In genomic region chr11:59560702-59561469, GRCh38 we compare ENCODE assay signal across 1 cellular context.
TF ChIP-seq lines count a peak whose summit lies in the region.

No MANE protein-coding gene starts in this region.

TF ChIP-seq in HepG2, 621 proteins besides CTCF, POLR2A, EP300 and RAD21 (continued from another document and continues in another):
- TF ChIP-seq ZNF800 (CRISPR knock-in tag; IDR thresholded peaks at IDR 0.05) (no peak; the same call in 1 of the 2 replicates), SNRNP70 (IDR thresholded peaks at IDR 0.05; ENCODE audit: low read depth, low read length) (no peak), SRSF9 (IDR thresholded peaks at IDR 0.05; ENCODE audit: borderline replicate concordance, insufficient read depth, low read depth, low read length, poor library complexity, severe bottlenecking) (no peak), NFRKB (IDR thresholded peaks at IDR 0.05) (no peak), ZNF572 (CRISPR knock-in tag; IDR thresholded peaks at IDR 0.05) (no peak), HNRNPK (IDR thresholded peaks at IDR 0.05; ENCODE audit: low read depth, low read length, poor library complexity, severe bottlenecking) (no peak), ZFP36 (IDR thresholded peaks at IDR 0.05; ENCODE audit: borderline replicate concordance, low read depth, low read length, partially characterized antibody) (no peak), ATF7-NPFF (CRISPR knock-in tag; IDR thresholded peaks at IDR 0.05; ENCODE audit: low read depth) (no peak), GMEB2 (CRISPR knock-in tag; IDR thresholded peaks at IDR 0.05; ENCODE audit: low read depth) (no peak), SPEN (CRISPR knock-in tag; IDR thresholded peaks at IDR 0.05; ENCODE audit: low read depth) (0 out of 2 replicates have a peak, but pooled peaks have one; percentile 3), MIER2 (CRISPR knock-in tag; IDR thresholded peaks at IDR 0.05) (0 out of 2 replicates have a peak, but pooled peaks have one; percentile 11), GABPA (IDR thresholded peaks at IDR 0.05; ENCODE audit: low read depth, low read length) (no peak), GABPA (CRISPR knock-in tag; IDR thresholded peaks at IDR 0.05; ENCODE audit: low read depth) (no peak), NFE2 (CRISPR knock-in tag; IDR thresholded peaks at IDR 0.05) (no peak), RARG (CRISPR knock-in tag; IDR thresholded peaks at IDR 0.05; ENCODE audit: low read depth) (no peak), KLF12 (CRISPR knock-in tag; IDR thresholded peaks at IDR 0.05; ENCODE audit: borderline replicate concordance) (peak; percentile 31; the same call in 1 of the 2 replicates), MED13 (CRISPR knock-in tag; IDR thresholded peaks at IDR 0.05) (no peak), EZH2 (conservative IDR thresholded peaks at IDR 0.05; ENCODE audit: low read depth, low read length) (no peak), HIVEP1 (CRISPR knock-in tag; IDR thresholded peaks at IDR 0.05) (no peak), NAIF1 (CRISPR knock-in tag; IDR thresholded peaks at IDR 0.05; ENCODE audit: borderline replicate concordance) (peak; percentile 51; the same call in 1 of the 2 replicates), ZNF75D (CRISPR knock-in tag; IDR thresholded peaks at IDR 0.05; ENCODE audit: borderline replicate concordance) (no peak), MBNL3 (CRISPR knock-in tag; conservative IDR thresholded peaks at IDR 0.05) (no peak), KLF16 (CRISPR knock-in tag; IDR thresholded peaks at IDR 0.05) (peak in 1 of 2 experiments; percentile 55; a peak in 1 of 4 replicates), DR1 (CRISPR knock-in tag; IDR thresholded peaks at IDR 0.05) (no peak), ZNF382 (CRISPR knock-in tag; IDR thresholded peaks at IDR 0.05; ENCODE audit: borderline replicate concordance) (no peak), ZNF30 (CRISPR knock-in tag; IDR thresholded peaks at IDR 0.05) (no peak), MBD4 (IDR thresholded peaks at IDR 0.05; ENCODE audit: borderline replicate concordance, low read length) (no peak), ZNF20 (CRISPR knock-in tag; IDR thresholded peaks at IDR 0.05) (no peak), ZNF543 (CRISPR knock-in tag; IDR thresholded peaks at IDR 0.05) (no peak), ZNF781 (CRISPR knock-in tag; IDR thresholded peaks at IDR 0.05; ENCODE audit: borderline replicate concordance, not compliant biosample characterization) (peak; percentile 11), DPF2 (CRISPR knock-in tag; IDR thresholded peaks at IDR 0.05; ENCODE audit: borderline replicate concordance, low read depth) (no peak), ZNF777 (CRISPR knock-in tag; IDR thresholded peaks at IDR 0.05) (no peak), ERF (CRISPR knock-in tag; IDR thresholded peaks at IDR 0.05) (no peak), MTA1 (CRISPR knock-in tag; IDR thresholded peaks at IDR 0.05; ENCODE audit: borderline replicate concordance) (no peak), ZNF441 (CRISPR knock-in tag; IDR thresholded peaks at IDR 0.05; ENCODE audit: borderline replicate concordance) (no peak), GZF1 (CRISPR knock-in tag; IDR thresholded peaks at IDR 0.05) (no peak), RAD51 (IDR thresholded peaks at IDR 0.05; ENCODE audit: borderline replicate concordance) (no peak), ZNF768 (CRISPR knock-in tag; IDR thresholded peaks at IDR 0.05) (no peak), ZNF614 (CRISPR knock-in tag; IDR thresholded peaks at IDR 0.05; ENCODE audit: borderline replicate concordance) (no peak), SATB2 (CRISPR knock-in tag; IDR thresholded peaks at IDR 0.05) (no peak), RBAK (CRISPR knock-in tag; IDR thresholded peaks at IDR 0.05) (no peak), YEATS4 (CRISPR knock-in tag; IDR thresholded peaks at IDR 0.05; ENCODE audit: borderline replicate concordance) (peak; percentile 5; the same call in 1 of the 2 replicates), ZSCAN29 (CRISPR knock-in tag; conservative IDR thresholded peaks at IDR 0.05) (no peak), PLRG1 (conservative IDR thresholded peaks at IDR 0.05) (no peak), SUZ12 (IDR thresholded peaks at IDR 0.05; ENCODE audit: low read depth, low read length) (no peak), ZC3H4 (CRISPR knock-in tag; IDR thresholded peaks at IDR 0.05; ENCODE audit: borderline replicate concordance) (no peak), XRCC5 (optimal IDR thresholded peaks at IDR 0.05; ENCODE audit: low read length) (no peak), ZNF263 (CRISPR knock-in tag; IDR thresholded peaks at IDR 0.05) (no peak), ZNF562 (CRISPR knock-in tag; IDR thresholded peaks at IDR 0.05; ENCODE audit: borderline replicate concordance) (no peak), RELA (CRISPR knock-in tag; IDR thresholded peaks at IDR 0.05) (no peak), CREB1 (IDR thresholded peaks at IDR 0.05) (no peak), CREB1 (CRISPR knock-in tag; IDR thresholded peaks at IDR 0.05) (no peak), ZFP36L2 (CRISPR knock-in tag; IDR thresholded peaks at IDR 0.05) (no peak), ASH2L (IDR thresholded peaks at IDR 0.05; ENCODE audit: insufficient read length, low read depth, low read length) (peak; percentile 85), HOXD1 (CRISPR knock-in tag; IDR thresholded peaks at IDR 0.05) (no peak), PAX8 (CRISPR knock-in tag; IDR thresholded peaks at IDR 0.05; ENCODE audit: borderline replicate concordance) (no peak)
- TF ChIP-seq, protein P1, sequence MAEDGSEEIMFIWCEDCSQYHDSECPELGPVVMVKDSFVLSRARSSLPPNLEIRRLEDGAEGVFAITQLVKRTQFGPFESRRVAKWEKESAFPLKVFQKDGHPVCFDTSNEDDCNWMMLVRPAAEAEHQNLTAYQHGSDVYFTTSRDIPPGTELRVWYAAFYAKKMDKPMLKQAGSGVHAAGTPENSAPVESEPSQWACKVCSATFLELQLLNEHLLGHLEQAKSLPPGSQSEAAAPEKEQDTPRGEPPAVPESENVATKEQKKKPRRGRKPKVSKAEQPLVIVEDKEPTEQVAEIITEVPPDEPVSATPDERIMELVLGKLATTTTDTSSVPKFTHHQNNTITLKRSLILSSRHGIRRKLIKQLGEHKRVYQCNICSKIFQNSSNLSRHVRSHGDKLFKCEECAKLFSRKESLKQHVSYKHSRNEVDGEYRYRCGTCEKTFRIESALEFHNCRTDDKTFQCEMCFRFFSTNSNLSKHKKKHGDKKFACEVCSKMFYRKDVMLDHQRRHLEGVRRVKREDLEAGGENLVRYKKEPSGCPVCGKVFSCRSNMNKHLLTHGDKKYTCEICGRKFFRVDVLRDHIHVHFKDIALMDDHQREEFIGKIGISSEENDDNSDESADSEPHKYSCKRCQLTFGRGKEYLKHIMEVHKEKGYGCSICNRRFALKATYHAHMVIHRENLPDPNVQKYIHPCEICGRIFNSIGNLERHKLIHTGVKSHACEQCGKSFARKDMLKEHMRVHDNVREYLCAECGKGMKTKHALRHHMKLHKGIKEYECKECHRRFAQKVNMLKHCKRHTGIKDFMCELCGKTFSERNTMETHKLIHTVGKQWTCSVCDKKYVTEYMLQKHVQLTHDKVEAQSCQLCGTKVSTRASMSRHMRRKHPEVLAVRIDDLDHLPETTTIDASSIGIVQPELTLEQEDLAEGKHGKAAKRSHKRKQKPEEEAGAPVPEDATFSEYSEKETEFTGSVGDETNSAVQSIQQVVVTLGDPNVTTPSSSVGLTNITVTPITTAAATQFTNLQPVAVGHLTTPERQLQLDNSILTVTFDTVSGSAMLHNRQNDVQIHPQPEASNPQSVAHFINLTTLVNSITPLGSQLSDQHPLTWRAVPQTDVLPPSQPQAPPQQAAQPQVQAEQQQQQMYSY (CRISPR knock-in tag; IDR thresholded peaks at IDR 0.05), result no peak
- TF ChIP-seq, protein P2, sequence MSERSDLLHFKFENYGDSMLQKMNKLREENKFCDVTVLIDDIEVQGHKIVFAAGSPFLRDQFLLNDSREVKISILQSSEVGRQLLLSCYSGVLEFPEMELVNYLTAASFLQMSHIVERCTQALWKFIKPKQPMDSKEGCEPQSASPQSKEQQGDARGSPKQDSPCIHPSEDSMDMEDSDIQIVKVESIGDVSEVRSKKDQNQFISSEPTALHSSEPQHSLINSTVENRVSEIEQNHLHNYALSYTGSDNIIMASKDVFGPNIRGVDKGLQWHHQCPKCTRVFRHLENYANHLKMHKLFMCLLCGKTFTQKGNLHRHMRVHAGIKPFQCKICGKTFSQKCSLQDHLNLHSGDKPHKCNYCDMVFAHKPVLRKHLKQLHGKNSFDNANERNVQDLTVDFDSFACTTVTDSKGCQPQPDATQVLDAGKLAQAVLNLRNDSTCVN (CRISPR knock-in tag; IDR thresholded peaks at IDR 0.05; ENCODE audit: borderline replicate concordance), result no peak
- TF ChIP-seq, protein P3, sequence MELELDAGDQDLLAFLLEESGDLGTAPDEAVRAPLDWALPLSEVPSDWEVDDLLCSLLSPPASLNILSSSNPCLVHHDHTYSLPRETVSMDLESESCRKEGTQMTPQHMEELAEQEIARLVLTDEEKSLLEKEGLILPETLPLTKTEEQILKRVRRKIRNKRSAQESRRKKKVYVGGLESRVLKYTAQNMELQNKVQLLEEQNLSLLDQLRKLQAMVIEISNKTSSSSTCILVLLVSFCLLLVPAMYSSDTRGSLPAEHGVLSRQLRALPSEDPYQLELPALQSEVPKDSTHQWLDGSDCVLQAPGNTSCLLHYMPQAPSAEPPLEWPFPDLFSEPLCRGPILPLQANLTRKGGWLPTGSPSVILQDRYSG (CRISPR knock-in tag; IDR thresholded peaks at IDR 0.05), result no peak
- TF ChIP-seq, protein P4, sequence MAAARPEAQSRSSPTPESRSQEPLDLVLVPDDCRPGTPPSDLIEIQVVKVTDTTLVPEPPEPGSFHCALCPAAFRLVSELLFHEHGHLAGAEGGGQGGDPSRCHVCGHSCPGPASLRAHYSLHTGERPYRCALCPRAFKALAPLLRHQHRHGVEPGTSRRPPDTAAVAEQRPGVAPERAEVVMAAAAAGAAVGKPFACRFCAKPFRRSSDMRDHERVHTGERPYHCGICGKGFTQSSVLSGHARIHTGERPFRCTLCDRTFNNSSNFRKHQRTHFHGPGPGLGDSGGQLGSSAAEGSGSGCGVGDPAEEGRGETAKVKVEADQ (CRISPR knock-in tag; IDR thresholded peaks at IDR 0.05; ENCODE audit: borderline replicate concordance), result no peak
- TF ChIP-seq, protein P5, sequence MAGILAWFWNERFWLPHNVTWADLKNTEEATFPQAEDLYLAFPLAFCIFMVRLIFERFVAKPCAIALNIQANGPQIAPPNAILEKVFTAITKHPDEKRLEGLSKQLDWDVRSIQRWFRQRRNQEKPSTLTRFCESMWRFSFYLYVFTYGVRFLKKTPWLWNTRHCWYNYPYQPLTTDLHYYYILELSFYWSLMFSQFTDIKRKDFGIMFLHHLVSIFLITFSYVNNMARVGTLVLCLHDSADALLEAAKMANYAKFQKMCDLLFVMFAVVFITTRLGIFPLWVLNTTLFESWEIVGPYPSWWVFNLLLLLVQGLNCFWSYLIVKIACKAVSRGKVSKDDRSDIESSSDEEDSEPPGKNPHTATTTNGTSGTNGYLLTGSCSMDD (CRISPR knock-in tag; IDR thresholded peaks at IDR 0.05), result no peak
